ENCODE assay signal across 15 cellular contexts in the genomic region with DNA sequence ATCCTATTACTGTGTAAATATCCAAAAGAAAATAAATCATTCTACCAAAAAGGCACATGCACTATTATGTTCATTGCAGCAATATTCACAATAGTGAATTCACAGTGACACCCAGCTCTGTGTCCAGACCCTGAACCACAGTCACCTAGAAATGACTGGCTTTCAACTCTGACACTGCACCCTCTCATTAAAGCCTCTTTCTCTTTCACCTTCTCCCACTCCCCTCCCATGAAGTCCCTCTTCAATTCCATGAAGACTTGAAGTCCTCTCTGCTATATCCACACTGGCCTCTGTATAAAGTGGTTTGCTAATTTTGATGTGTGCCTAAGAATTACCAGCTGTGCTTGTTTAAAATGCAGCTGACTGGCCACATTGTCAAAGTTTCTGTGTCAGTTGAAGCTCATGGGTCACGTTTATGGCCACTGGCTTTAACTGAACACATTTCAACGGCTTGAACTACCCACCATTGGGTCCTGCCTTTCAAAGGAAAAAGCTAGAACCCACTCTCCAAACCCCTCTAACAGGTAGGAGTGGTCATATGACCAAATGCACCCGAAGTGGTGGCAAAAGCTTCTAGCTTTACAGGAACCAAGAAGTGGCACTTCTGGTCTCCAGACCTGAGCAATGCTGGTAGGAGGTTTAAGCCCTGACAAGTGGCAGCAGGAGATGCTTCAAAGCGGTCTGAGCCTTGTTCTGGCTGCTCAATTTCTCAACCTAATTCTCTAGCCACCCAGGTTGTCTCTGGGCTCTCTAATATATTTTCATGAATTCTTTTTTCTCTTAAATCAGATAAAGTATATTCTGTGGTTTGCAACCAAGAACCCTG. TPM values are rescaled to one million over a fixed set of nuclear protein-coding genes. Genes with fewer than 3 reads are reported as not detected.
DNase-seq lines count a peak whose midpoint lies in the region; ATAC-seq lines count a peak whose summit lies in the region.
"Had no signal": no experiment of that assay in that cellular context is flagged by ENCODE, and none has a peak within 500 bp of the region (broad histone marks: within the 10 kb centered on the region; RNA-seq: fewer than 3 reads in every experiment).

No MANE protein-coding gene starts in this region.

- H3K27me3 Mint-ChIP-seq in activated T-cell treated with anti-CD3 and anti-CD28 coated beads, Interleukin-2, amount 50 U/mL, for 72 hours (ENCODE audit: low read depth) = peaks cover 46% of the 10 kb centered on the region
- H3K27me3 Mint-ChIP-seq in activated T-cell treated with anti-CD3 and anti-CD28 coated beads, Interleukin-2, amount 50 U/mL, for 24 hours = peaks cover 64% of the 10 kb centered on the region
- H3K27me3 Mint-ChIP-seq in stimulated activated naive CD8-positive, alpha-beta T cell treated with anti-CD3 and anti-CD28 coated beads, Interleukin-15, amount 100 ng/mL, for 72 hours = peaks cover 53% of the 10 kb centered on the region
- H3K27me3 Mint-ChIP-seq: dendritic cell treated with granulocyte-macrophage colony-stimulating factor and Interleukin-4, amounts not matched to agents 40 ng/mL and 50 ng/mL, for 4 days had no signal

- peaks cover 49% of the 10 kb centered on the region for H3K4me1 Mint-ChIP-seq in activated T-cell treated with anti-CD3 and anti-CD28 coated beads, Interleukin-2, amount 50 U/mL, for 72 hours (ENCODE audit: low read depth)
- H3K4me1 Mint-ChIP-seq in activated T-cell treated with anti-CD3 and anti-CD28 coated beads, Interleukin-2, amount 50 U/mL, for 24 hours (ENCODE audit: low read depth) = peaks cover 12% of the 10 kb centered on the region
- H3K4me1 Mint-ChIP-seq in stimulated activated naive CD8-positive, alpha-beta T cell treated with anti-CD3 and anti-CD28 coated beads, Interleukin-15, amount 100 ng/mL, for 72 hours = peaks cover 30% of the 10 kb centered on the region

- WGBS in right cardiac atrium = 60% methylated on average over 4 of the region's 4 CpGs

- H3K4me3 Mint-ChIP-seq in activated T-cell treated with anti-CD3 and anti-CD28 coated beads, Interleukin-2, amount 50 U/mL, for 72 hours = no peak overlapping the region
- H3K4me3 Mint-ChIP-seq in activated T-cell treated with anti-CD3 and anti-CD28 coated beads, Interleukin-2, amount 50 U/mL, for 24 hours = no peak overlapping the region
- H3K4me3 Mint-ChIP-seq in stimulated activated naive CD8-positive, alpha-beta T cell treated with anti-CD3 and anti-CD28 coated beads, Interleukin-15, amount 100 ng/mL, for 72 hours = no peak overlapping the region
- H3K4me3 Mint-ChIP-seq: dendritic cell treated with granulocyte-macrophage colony-stimulating factor and Interleukin-4, amounts not matched to agents 40 ng/mL and 50 ng/mL, for 4 days had no signal

- H3K27me3 ChIP-seq in right cardiac atrium (ENCODE audit: control insufficient read depth, insufficient read depth) = no peaks in the 10 kb centered on the region

- H3K27ac ChIP-seq in right cardiac atrium (ENCODE audit: low read length) = no peak overlapping the region
- H3K27ac ChIP-seq: WERI-Rb-1 had no signal

- H3K36me3 Mint-ChIP-seq in activated T-cell treated with anti-CD3 and anti-CD28 coated beads, Interleukin-2, amount 50 U/mL, for 72 hours (ENCODE audit: insufficient read depth in 2 of 2) = no peaks in the 10 kb centered on the region
- no peaks in the 10 kb centered on the region for H3K36me3 Mint-ChIP-seq in activated T-cell treated with anti-CD3 and anti-CD28 coated beads, Interleukin-2, amount 50 U/mL, for 24 hours (ENCODE audit: low read depth)

- no peak overlapping the region for H3K4me3 ChIP-seq in right cardiac atrium (ENCODE audit: low read length)
- H3K4me3 ChIP-seq: PC-9 had no signal

- H3K4me1 ChIP-seq in right cardiac atrium (ENCODE audit: control insufficient read depth, insufficient read depth, low read length) = no peaks in the 10 kb centered on the region

- H3K9me3 Mint-ChIP-seq in activated T-cell treated with anti-CD3 and anti-CD28 coated beads, Interleukin-2, amount 50 U/mL, for 72 hours = no peaks in the 10 kb centered on the region
- no peaks in the 10 kb centered on the region for H3K9me3 Mint-ChIP-seq in activated T-cell treated with anti-CD3 and anti-CD28 coated beads, Interleukin-2, amount 50 U/mL, for 24 hours
- H3K9me3 Mint-ChIP-seq in stimulated activated naive CD8-positive, alpha-beta T cell treated with anti-CD3 and anti-CD28 coated beads, Interleukin-15, amount 100 ng/mL, for 72 hours = no peaks in the 10 kb centered on the region
- H3K9me3 Mint-ChIP-seq: activated T-helper 2 cell treated with anti-CD3 and anti-CD28 coated beads, Interferon-gamma antibody, Interleukin-2, Interleukin-4, amounts not matched to agents 10 μg/mL and 5 μg/mL and 100 μg/mL, durations not matched to agents 14 hours and 24 hours and 36 hours; dendritic cell treated with granulocyte-macrophage colony-stimulating factor and Interleukin-4, amounts not matched to agents 40 ng/mL and 50 ng/mL, for 4 days had no signal

- peak; percentile 53 to 60 for ATAC-seq in activated T-cell treated with anti-CD3 and anti-CD28 coated beads, Interleukin-2, amount 50 U/mL, for 72 hours (replicated peaks in 1 of 2)
- ATAC-seq in HG02623 (IDR thresholded peaks at IDR 0.05; ENCODE audit: unreplicated experiment) (peak; percentile 49), HG03439 (IDR thresholded peaks at IDR 0.05; ENCODE audit: unreplicated experiment) (peak; percentile 43), right cardiac atrium (no peak)
- ATAC-seq in stimulated activated naive CD8-positive, alpha-beta T cell treated with anti-CD3 and anti-CD28 coated beads, Interleukin-15, amount 100 ng/mL, for 72 hours = peak; percentile 67

- DNase-seq in activated T-cell treated with anti-CD3 and anti-CD28 coated beads, Interleukin-2, amount 50 U/mL, for 72 hours = no peak
- DNase-seq in activated T-cell treated with anti-CD3 and anti-CD28 coated beads, Interleukin-2, amount 50 U/mL, for 24 hours = no peak
- DNase-seq in stimulated activated naive CD8-positive, alpha-beta T cell treated with anti-CD3 and anti-CD28 coated beads, Interleukin-15, amount 100 ng/mL, for 72 hours = no peak
- no peak for DNase-seq in central memory CD4-positive, alpha-beta T cell
- DNase-seq in right cardiac atrium = no peak
- DNase-seq in SHP77 treated with DMSO at 0.1 percent for 48 hours (lab: John Stamatoyannopoulos, UW) = no peak
- DNase-seq: PC-9, small intestine, WERI-Rb-1 had no signal

- no peaks in the 10 kb centered on the region for H3K9me3 ChIP-seq in right cardiac atrium (ENCODE audit: control insufficient read depth, low read length)

- intact Hi-C loops in right cardiac atrium (cut with DNase I) = no loop called here

- no peak overlapping the region for H3K27ac Mint-ChIP-seq in activated T-cell treated with anti-CD3 and anti-CD28 coated beads, Interleukin-2, amount 50 U/mL, for 72 hours
- no peak overlapping the region for H3K27ac Mint-ChIP-seq in activated T-cell treated with anti-CD3 and anti-CD28 coated beads, Interleukin-2, amount 50 U/mL, for 24 hours
- no peak overlapping the region for H3K27ac Mint-ChIP-seq in stimulated activated naive CD8-positive, alpha-beta T cell treated with anti-CD3 and anti-CD28 coated beads, Interleukin-15, amount 100 ng/mL, for 72 hours
- H3K27ac Mint-ChIP-seq: activated T-helper 2 cell treated with anti-CD3 and anti-CD28 coated beads, Interferon-gamma antibody, Interleukin-2, Interleukin-4, amounts not matched to agents 10 μg/mL and 5 μg/mL and 100 μg/mL, durations not matched to agents 14 hours and 24 hours and 36 hours; dendritic cell treated with granulocyte-macrophage colony-stimulating factor and Interleukin-4, amounts not matched to agents 40 ng/mL and 50 ng/mL, for 4 days had no signal

RNA-seq across cellular contexts. Expression of a gene that starts 34.3 kb away (rescaled TPM):
- 1 to 10 TPM; 2.8 to 5.0 TPM for total RNA-seq in activated T-cell treated with anti-CD3 and anti-CD28 coated beads, Interleukin-2, amount 50 U/mL, for 72 hours
- total RNA-seq in right cardiac atrium = 10 to 100 TPM in 3 of 4 donors, 1 to 10 TPM in 1; 7.2 to 12.9 (median 11.0) TPM
- 4.1 TPM for polyA plus RNA-seq in right cardiac atrium

RNA-seq across cellular contexts. Expression of a gene that starts 58.4 kb away (rescaled TPM):
- total RNA-seq in activated T-cell treated with anti-CD3 and anti-CD28 coated beads, Interleukin-2, amount 50 U/mL, for 72 hours = not detected
- total RNA-seq in right cardiac atrium = under 1 TPM in 1 of 4 donors, not detected in 3; 0.79 TPM
- 0.11 TPM for polyA plus RNA-seq in right cardiac atrium
- total RNA-seq: A172; activated T-helper 2 cell treated with anti-CD3 and anti-CD28 coated beads, Interferon-gamma antibody, Interleukin-2, Interleukin-4, amounts not matched to agents 10 μg/mL and 5 μg/mL and 100 μg/mL, durations not matched to agents 14 hours and 24 hours and 36 hours; Daoy; PC-9 had no signal

Comparison
In these comparisons a context has a peak if more than half of its experiments do, and no peak if none do; other contexts are left out.
1. ATAC-seq: peak in activated T-cell treated with anti-CD3 and anti-CD28 coated beads, Interleukin-2, amount 50 U/mL, for 72 hours (2 of 2), HG02623 (single experiment), HG03439 (single experiment) and stimulated activated naive CD8-positive, alpha-beta T cell treated with anti-CD3 and anti-CD28 coated beads, Interleukin-15, amount 100 ng/mL, for 72 hours (single experiment); none in right cardiac atrium (0 of 2).